In genomic region chr1:208036177-208036808, GRCh38 we compare ENCODE assay signal across 9 cellular contexts.
A peak's percentile ranks its signal among the peaks of the same experiment; 100 is the strongest.
DNase-seq lines count a peak whose midpoint lies in the region; ATAC-seq and TF ChIP-seq lines count a peak whose summit lies in the region.
"Had no signal": no experiment of that assay in that cellular context is flagged by ENCODE, and none has a peak within 500 bp of the region (broad histone marks: within the 10 kb centered on the region; RNA-seq: fewer than 3 reads in every experiment).

No MANE protein-coding gene starts in this region.

- 91% methylated on average over 6 of the region's 7 CpGs for WGBS in suprapubic skin
- WGBS in testis, 2 donors = 81 to 85% methylated on average over 6 to 7 of the region's 7 CpGs

- no peak for TF ChIP-seq CTCF in WTC11 (IDR thresholded peaks at IDR 0.05)
- no peak for TF ChIP-seq CTCF in suprapubic skin (IDR thresholded peaks at IDR 0.05)
- TF ChIP-seq CTCF in testis (IDR thresholded peaks at IDR 0.05) = peak in 1 of 3 experiments; percentile 14

- DNase-seq in EH (ENCODE audit: low read depth) = peak; percentile 30
- DNase-seq in HuH-7.5 (ENCODE audit: low spot score) = peak; percentile 41
- DNase-seq in WTC11 (ENCODE audit: low spot score) = peak; percentile 29
- DNase-seq in left lobe of liver (ENCODE audit: low spot score) = no peak
- no peak for DNase-seq in MG63
- no peak for DNase-seq in suprapubic skin (ENCODE audit: low spot score in 2 of 2)
- DNase-seq in testis = no peak
- DNase-seq: glutamatergic neuron had no signal

- H3K9me3 Mint-ChIP-seq in WTC11 = no peaks in the 10 kb centered on the region

- TF ChIP-seq EP300 in suprapubic skin (IDR thresholded peaks at IDR 0.05) = no peak

- CTCF ChIA-PET in WTC11 (lab: Charles Lee) = interaction anchor here (0.8 to 1.4 kb wide), 6 partner anchors 9 to 209 kb away, joined by 3 to 6 read pairs (median 4); no protein-coding TSS in a partner anchor

- no peaks in the 10 kb centered on the region for H3K27me3 ChIP-seq in MG63
- H3K27me3 ChIP-seq in suprapubic skin = no peaks in the 10 kb centered on the region
- H3K27me3 ChIP-seq in testis = no peaks in the 10 kb centered on the region

- H3K27ac ChIP-seq in suprapubic skin (no peak overlapping the region), testis (no peak overlapping the region)

- H3K36me3 Mint-ChIP-seq in WTC11 = no peaks in the 10 kb centered on the region

- H3K4me1 ChIP-seq in suprapubic skin (peaks cover 3% of the 10 kb centered on the region), testis (peaks cover under 1% of the 10 kb centered on the region)

- H3K4me1 Mint-ChIP-seq in WTC11 = 0 out of 2 replicates have a peak, but pooled peaks cover 4% of the 10 kb centered on the region

- TF ChIP-seq POLR2A in suprapubic skin (IDR thresholded peaks at IDR 0.05) (no peak), testis (IDR thresholded peaks at IDR 0.05) (no peak)

- H3K4me3 ChIP-seq in MG63 = no peak overlapping the region
- no peak overlapping the region for H3K4me3 ChIP-seq in suprapubic skin
- H3K4me3 ChIP-seq in testis = no peak overlapping the region

- POLR2A ChIA-PET in WTC11 (lab: Charles Lee) = no interaction called here

- H3K9me3 ChIP-seq in MG63 = no peaks in the 10 kb centered on the region
- no peaks in the 10 kb centered on the region for H3K9me3 ChIP-seq in suprapubic skin
- no peaks in the 10 kb centered on the region for H3K9me3 ChIP-seq in testis

- H3K4me3 Mint-ChIP-seq in WTC11 = no peak overlapping the region

- no peak overlapping the region for H3K27ac Mint-ChIP-seq in WTC11

- intact Hi-C loops in testis (cut with DNase I; ENCODE audit: low total_unique reads) = no loop called here

- ATAC-seq in WTC11 (peak; percentile 88), left lobe of liver (peak; percentile 73), HG03469 (IDR thresholded peaks at IDR 0.05; ENCODE audit: unreplicated experiment) (no peak)

- H3K36me3 ChIP-seq in MG63 (no peaks in the 10 kb centered on the region), suprapubic skin (peaks cover 54% of the 10 kb centered on the region), testis (ENCODE audit: low read depth, missing control alignments) (no peaks in the 10 kb centered on the region)

- no peaks in the 10 kb centered on the region for H3K27me3 Mint-ChIP-seq in WTC11 (ENCODE audit: low read depth)

TF ChIP-seq in WTC11, 78 proteins besides CTCF, POLR2A, EP300 and RAD21:
- TF ChIP-seq ZNF671 (CRISPR knock-in tag; IDR thresholded peaks at IDR 0.05) = no peak
- no peak for TF ChIP-seq ZNF416 (CRISPR knock-in tag; IDR thresholded peaks at IDR 0.05)
- no peak for TF ChIP-seq CREM (CRISPR knock-in tag; IDR thresholded peaks at IDR 0.05)
- TF ChIP-seq ZNF423 (CRISPR knock-in tag; IDR thresholded peaks at IDR 0.05) = no peak
- TF ChIP-seq ZNF219 (CRISPR knock-in tag; IDR thresholded peaks at IDR 0.05; ENCODE audit: borderline replicate concordance) = no peak

Comparison
In these comparisons a context has a peak if more than half of its experiments do, and no peak if none do; other contexts are left out.
1. DNase-seq: peak in EH (single experiment), HuH-7.5 (single experiment) and WTC11 (single experiment); none in left lobe of liver (single experiment), MG63 (single experiment), suprapubic skin (0 of 2) and testis (single experiment).